20 cellular contexts compared by ENCODE assay signal in the genomic region with DNA sequence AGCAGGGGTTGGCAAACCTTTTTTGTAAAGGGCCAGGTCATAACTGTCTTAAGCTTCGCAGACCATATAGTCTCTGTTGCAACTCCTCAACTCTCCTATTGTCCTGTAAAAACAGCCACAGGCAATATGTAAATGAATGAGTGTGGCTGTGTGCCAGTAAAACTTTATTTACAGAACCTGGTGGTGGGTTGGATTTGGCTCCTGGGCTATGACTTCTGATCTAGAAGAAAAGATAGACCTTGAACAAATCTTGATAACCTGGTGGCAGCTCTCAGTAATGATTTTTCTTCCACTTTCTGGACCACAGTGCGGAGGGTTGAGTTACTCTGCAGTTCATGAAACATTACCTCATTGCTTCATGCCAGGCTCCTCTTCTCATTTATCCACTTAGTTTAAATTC.
"Had no signal": no experiment of that assay in that cellular context is flagged by ENCODE, and none has a peak within 500 bp of the region (broad histone marks: within the 10 kb centered on the region; RNA-seq: fewer than 3 reads in every experiment).

No MANE protein-coding gene starts in this region.

- H3K4me2 ChIP-seq: hepatocyte, smooth muscle cell had no signal

- H3K27me3 ChIP-seq: foreskin keratinocyte, hepatocyte, neutrophil, right atrium auricular region, suprapubic skin, thyroid gland, upper lobe of left lung, uterus had no signal

- H3K9me3 ChIP-seq: neutrophil, right atrium auricular region, suprapubic skin, thyroid gland, upper lobe of left lung, uterus had no signal

- H3K4me1 Mint-ChIP-seq: naive thymus-derived CD8-positive, alpha-beta T cell; stimulated activated effector memory CD8-positive, alpha-beta T cell treated with anti-CD3 and anti-CD28 coated beads, Interleukin-12 subunit alpha, Interleukin-12 subunit beta, amount 100 ng/mL, for 72 hours had no signal

- H3K27ac ChIP-seq: foreskin keratinocyte, hepatocyte, neutrophil, right atrium auricular region, suprapubic skin, thyroid gland, upper lobe of left lung, uterus had no signal

- H3K36me3 ChIP-seq: neutrophil, right atrium auricular region, suprapubic skin, thyroid gland, upper lobe of left lung, uterus had no signal

- H3K27ac Mint-ChIP-seq: effector memory CD8-positive, alpha-beta T cell; naive thymus-derived CD8-positive, alpha-beta T cell; stimulated activated effector memory CD8-positive, alpha-beta T cell treated with anti-CD3 and anti-CD28 coated beads, Interleukin-12 subunit alpha, Interleukin-12 subunit beta, amount 100 ng/mL, for 72 hours had no signal

- H3K9me3 Mint-ChIP-seq: stimulated activated effector memory CD8-positive, alpha-beta T cell treated with anti-CD3 and anti-CD28 coated beads, Interleukin-12 subunit alpha, Interleukin-12 subunit beta, amount 100 ng/mL, for 72 hours had no signal

- ATAC-seq: effector memory CD8-positive, alpha-beta T cell; foreskin keratinocyte; left cardiac atrium; left ventricle myocardium superior; naive thymus-derived CD8-positive, alpha-beta T cell; stimulated activated effector memory CD8-positive, alpha-beta T cell treated with anti-CD3 and anti-CD28 coated beads, Interleukin-12 subunit alpha, Interleukin-12 subunit beta, amount 100 ng/mL, for 72 hours; stimulated activated naive CD8-positive, alpha-beta T cell treated with anti-CD3 and anti-CD28 coated beads, Interleukin-15, Interleukin-2, amounts not matched to agents 100 U/mL and 50 U/mL, for 24 hours had no signal

- H3K79me2 ChIP-seq: hepatocyte had no signal

- DNase-seq: effector memory CD8-positive, alpha-beta T cell; foreskin keratinocyte; head of caudate nucleus; kidney; left cardiac atrium; left ventricle myocardium superior; naive thymus-derived CD8-positive, alpha-beta T cell; stimulated activated CD4-positive, alpha-beta T cell treated with anti-CD3 and anti-CD28 coated beads, Interleukin-2, amount 100 ng/mL, for 48 hours; stimulated activated CD8-positive, alpha-beta memory T cell treated with anti-CD3 and anti-CD28 coated beads, Interleukin-4, amount 100 ng/mL, for 48 hours; stimulated activated naive CD8-positive, alpha-beta T cell treated with anti-CD3 and anti-CD28 coated beads, Interleukin-15, Interleukin-2, amounts not matched to agents 100 U/mL and 50 U/mL, for 24 hours; thyroid gland; upper lobe of left lung; uterus had no signal

- H3K4me3 Mint-ChIP-seq: effector memory CD8-positive, alpha-beta T cell; naive thymus-derived CD8-positive, alpha-beta T cell; stimulated activated effector memory CD8-positive, alpha-beta T cell treated with anti-CD3 and anti-CD28 coated beads, Interleukin-12 subunit alpha, Interleukin-12 subunit beta, amount 100 ng/mL, for 72 hours had no signal

- H3K4me1 ChIP-seq: foreskin keratinocyte, right atrium auricular region, suprapubic skin, thyroid gland, upper lobe of left lung, uterus had no signal

- H2AFZ ChIP-seq: hepatocyte had no signal

- H3K4me3 ChIP-seq: hepatocyte, lung, right atrium auricular region, smooth muscle cell, suprapubic skin, thyroid gland, upper lobe of left lung, uterus had no signal

- H3K36me3 Mint-ChIP-seq: naive thymus-derived CD8-positive, alpha-beta T cell; stimulated activated effector memory CD8-positive, alpha-beta T cell treated with anti-CD3 and anti-CD28 coated beads, Interleukin-12 subunit alpha, Interleukin-12 subunit beta, amount 100 ng/mL, for 72 hours had no signal
